In the genomic region with DNA sequence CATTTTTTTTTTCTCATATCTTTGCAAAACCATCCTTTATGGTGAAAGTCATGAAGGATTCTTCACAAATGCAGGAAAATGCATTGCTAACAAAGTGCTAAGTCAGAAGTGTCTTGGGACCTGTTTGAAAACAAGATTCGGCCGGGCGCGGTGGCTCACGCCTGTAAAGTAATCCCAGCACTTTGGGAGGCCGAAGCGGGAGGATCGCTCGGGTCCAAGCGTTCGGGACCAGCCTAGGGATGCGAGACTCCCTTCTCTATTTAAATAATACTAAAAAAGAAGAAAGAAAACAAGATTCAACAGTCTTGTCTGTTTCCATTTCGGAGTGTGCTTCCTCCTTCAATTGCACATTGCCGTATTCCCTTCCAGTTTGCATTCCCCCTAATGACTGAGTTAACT, we compare ENCODE assay signal across 1 cellular context.
A peak's percentile ranks its signal among the peaks of the same experiment; 100 is the strongest.
TF ChIP-seq lines count a peak whose summit lies in the region.

No MANE protein-coding gene starts in this region.

TF ChIP-seq in HepG2, 621 proteins besides CTCF, POLR2A, EP300 and RAD21:
- TF ChIP-seq PAX8 (CRISPR knock-in tag; IDR thresholded peaks at IDR 0.05; ENCODE audit: borderline replicate concordance) = no peak
- TF ChIP-seq, protein P1, sequence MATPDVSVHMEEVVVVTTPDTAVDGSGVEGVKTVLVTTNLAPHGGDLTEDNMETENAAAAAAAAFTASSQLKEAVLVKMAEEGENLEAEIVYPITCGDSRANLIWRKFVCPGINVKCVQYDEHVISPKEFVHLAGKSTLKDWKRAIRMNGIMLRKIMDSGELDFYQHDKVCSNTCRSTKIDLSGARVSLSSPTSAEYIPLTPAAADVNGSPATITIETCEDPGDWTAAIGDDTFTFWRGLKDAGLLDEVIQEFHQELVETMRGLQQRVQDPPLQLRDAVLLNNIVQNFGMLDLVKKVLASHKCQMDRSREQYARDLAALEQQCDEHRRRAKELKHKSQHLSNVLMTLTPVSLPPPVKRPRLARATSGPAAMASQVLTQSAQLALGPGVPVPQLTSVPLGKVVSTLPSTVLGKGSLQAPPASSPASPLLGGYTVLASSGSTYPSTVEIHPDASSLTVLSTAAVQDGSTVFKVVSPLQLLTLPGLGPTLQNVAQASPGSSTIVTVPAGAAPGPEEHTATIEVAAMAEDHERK (CRISPR knock-in tag; IDR thresholded peaks at IDR 0.05; ENCODE audit: low read depth) = no peak
- TF ChIP-seq ZNF878 (CRISPR knock-in tag; IDR thresholded peaks at IDR 0.05) = no peak
- no peak for TF ChIP-seq ZBTB38 (CRISPR knock-in tag; IDR thresholded peaks at IDR 0.05)
- no peak for TF ChIP-seq TCF12 (IDR thresholded peaks at IDR 0.05)
- no peak for TF ChIP-seq TCF12 (CRISPR knock-in tag; IDR thresholded peaks at IDR 0.05)
- TF ChIP-seq, protein P2, sequence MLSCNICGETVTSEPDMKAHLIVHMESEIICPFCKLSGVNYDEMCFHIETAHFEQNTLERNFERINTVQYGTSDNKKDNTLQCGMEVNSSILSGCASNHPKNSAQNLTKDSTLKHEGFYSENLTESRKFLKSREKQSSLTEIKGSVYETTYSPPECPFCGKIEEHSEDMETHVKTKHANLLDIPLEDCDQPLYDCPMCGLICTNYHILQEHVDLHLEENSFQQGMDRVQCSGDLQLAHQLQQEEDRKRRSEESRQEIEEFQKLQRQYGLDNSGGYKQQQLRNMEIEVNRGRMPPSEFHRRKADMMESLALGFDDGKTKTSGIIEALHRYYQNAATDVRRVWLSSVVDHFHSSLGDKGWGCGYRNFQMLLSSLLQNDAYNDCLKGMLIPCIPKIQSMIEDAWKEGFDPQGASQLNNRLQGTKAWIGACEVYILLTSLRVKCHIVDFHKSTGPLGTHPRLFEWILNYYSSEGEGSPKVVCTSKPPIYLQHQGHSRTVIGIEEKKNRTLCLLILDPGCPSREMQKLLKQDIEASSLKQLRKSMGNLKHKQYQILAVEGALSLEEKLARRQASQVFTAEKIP (CRISPR knock-in tag; IDR thresholded peaks at IDR 0.05; ENCODE audit: borderline replicate concordance) = no peak
- TF ChIP-seq SP140L (CRISPR knock-in tag; IDR thresholded peaks at IDR 0.05; ENCODE audit: borderline replicate concordance) = no peak
- TF ChIP-seq, protein P3, sequence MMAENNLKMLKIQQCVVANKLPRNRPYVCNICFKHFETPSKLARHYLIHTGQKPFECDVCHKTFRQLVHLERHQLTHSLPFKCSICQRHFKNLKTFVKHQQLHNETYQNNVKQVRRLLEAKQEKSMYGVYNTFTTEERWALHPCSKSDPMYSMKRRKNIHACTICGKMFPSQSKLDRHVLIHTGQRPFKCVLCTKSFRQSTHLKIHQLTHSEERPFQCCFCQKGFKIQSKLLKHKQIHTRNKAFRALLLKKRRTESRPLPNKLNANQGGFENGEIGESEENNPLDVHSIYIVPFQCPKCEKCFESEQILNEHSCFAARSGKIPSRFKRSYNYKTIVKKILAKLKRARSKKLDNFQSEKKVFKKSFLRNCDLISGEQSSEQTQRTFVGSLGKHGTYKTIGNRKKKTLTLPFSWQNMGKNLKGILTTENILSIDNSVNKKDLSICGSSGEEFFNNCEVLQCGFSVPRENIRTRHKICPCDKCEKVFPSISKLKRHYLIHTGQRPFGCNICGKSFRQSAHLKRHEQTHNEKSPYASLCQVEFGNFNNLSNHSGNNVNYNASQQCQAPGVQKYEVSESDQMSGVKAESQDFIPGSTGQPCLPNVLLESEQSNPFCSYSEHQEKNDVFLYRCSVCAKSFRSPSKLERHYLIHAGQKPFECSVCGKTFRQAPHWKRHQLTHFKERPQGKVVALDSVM (CRISPR knock-in tag; IDR thresholded peaks at IDR 0.05) = peak; percentile 86
